2 cellular contexts compared by ENCODE assay signal in the genomic region with DNA sequence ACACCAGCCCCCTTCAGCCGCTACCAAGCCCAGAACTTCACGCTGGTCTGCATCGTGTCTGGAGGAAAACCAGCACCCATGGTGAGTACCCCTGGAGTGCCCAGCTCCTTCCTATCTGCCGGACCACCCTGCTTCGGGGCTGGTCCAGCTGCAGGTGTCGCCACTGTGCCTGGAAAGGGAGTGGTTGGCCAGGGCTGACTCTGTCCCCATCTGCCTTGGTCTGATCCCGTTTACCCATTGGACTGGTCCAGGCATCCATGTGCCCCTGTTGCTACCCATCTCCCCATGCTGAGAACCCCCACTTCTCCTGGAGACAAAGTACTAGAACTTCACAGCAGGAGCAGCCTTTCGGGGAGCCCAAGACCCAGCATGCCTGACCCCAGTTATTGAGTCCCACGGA.
TF ChIP-seq lines count a peak whose summit lies in the region.

No MANE protein-coding gene starts in this region.

TF ChIP-seq in HCT116, 20 proteins besides CTCF, POLR2A, EP300 and RAD21:
- TF ChIP-seq TCF7L2 (IDR thresholded peaks at IDR 0.05; ENCODE audit: borderline replicate concordance, extremely low read depth, insufficient read depth, insufficient read length), result no peak
- TF ChIP-seq ELF1 (IDR thresholded peaks at IDR 0.05; ENCODE audit: borderline replicate concordance, low read depth), result no peak
- no peak for TF ChIP-seq REST (IDR thresholded peaks at IDR 0.05; ENCODE audit: low read depth)
- TF ChIP-seq JUND (IDR thresholded peaks at IDR 0.05), result no peak
- no peak for TF ChIP-seq FOSL1 (IDR thresholded peaks at IDR 0.05; ENCODE audit: low read depth)
- no peak for TF ChIP-seq CEBPB (IDR thresholded peaks at IDR 0.05; ENCODE audit: low read depth)
- TF ChIP-seq, protein P1, sequence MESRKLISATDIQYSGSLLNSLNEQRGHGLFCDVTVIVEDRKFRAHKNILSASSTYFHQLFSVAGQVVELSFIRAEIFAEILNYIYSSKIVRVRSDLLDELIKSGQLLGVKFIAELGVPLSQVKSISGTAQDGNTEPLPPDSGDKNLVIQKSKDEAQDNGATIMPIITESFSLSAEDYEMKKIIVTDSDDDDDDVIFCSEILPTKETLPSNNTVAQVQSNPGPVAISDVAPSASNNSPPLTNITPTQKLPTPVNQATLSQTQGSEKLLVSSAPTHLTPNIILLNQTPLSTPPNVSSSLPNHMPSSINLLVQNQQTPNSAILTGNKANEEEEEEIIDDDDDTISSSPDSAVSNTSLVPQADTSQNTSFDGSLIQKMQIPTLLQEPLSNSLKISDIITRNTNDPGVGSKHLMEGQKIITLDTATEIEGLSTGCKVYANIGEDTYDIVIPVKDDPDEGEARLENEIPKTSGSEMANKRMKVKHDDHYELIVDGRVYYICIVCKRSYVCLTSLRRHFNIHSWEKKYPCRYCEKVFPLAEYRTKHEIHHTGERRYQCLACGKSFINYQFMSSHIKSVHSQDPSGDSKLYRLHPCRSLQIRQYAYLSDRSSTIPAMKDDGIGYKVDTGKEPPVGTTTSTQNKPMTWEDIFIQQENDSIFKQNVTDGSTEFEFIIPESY (IDR thresholded peaks at IDR 0.05; ENCODE audit: extremely low read depth, insufficient replicate concordance, low read length), result no peak
- TF ChIP-seq MAX (IDR thresholded peaks at IDR 0.05), result no peak
- TF ChIP-seq, protein P2, sequence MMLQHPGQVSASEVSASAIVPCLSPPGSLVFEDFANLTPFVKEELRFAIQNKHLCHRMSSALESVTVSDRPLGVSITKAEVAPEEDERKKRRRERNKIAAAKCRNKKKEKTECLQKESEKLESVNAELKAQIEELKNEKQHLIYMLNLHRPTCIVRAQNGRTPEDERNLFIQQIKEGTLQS (IDR thresholded peaks at IDR 0.05), result no peak
- TF ChIP-seq ZFX (IDR thresholded peaks at IDR 0.05), result no peak
- no peak for TF ChIP-seq EZH2phosphoT487 (IDR thresholded peaks at IDR 0.05; ENCODE audit: borderline replicate concordance)
- no peak for TF ChIP-seq EZH2 (IDR thresholded peaks at IDR 0.05)
- no peak for TF ChIP-seq POLR2AphosphoS5 (IDR thresholded peaks at IDR 0.05; ENCODE audit: low read depth, low read length)
- TF ChIP-seq YY1 (IDR thresholded peaks at IDR 0.05; ENCODE audit: extremely low read depth, insufficient replicate concordance, low read depth, low read length), result no peak
- TF ChIP-seq EGR1 (IDR thresholded peaks at IDR 0.05; ENCODE audit: low read depth), result no peak
- no peak for TF ChIP-seq ZNF274 (IDR thresholded peaks at IDR 0.05; ENCODE audit: low read depth, low read length)
- no peak for TF ChIP-seq CBX3 (IDR thresholded peaks at IDR 0.05; ENCODE audit: low read depth)
- TF ChIP-seq SIN3A (IDR thresholded peaks at IDR 0.05; ENCODE audit: low read depth), result no peak

TF ChIP-seq in H1, 55 proteins besides CTCF, POLR2A, EP300 and RAD21:
- no peak for TF ChIP-seq CHD2 (IDR thresholded peaks at IDR 0.05; ENCODE audit: low read length)
- no peak for TF ChIP-seq JUN (IDR thresholded peaks at IDR 0.05; ENCODE audit: low read depth, low read length)
- TF ChIP-seq ZNF274 (IDR thresholded peaks at IDR 0.05; ENCODE audit: borderline replicate concordance, extremely low read depth, low read length), result no peak
- TF ChIP-seq SUZ12 (IDR thresholded peaks at IDR 0.05; ENCODE audit: low read length), result no peak
